ENCODE assay signal across 8 cellular contexts in the genomic region with DNA sequence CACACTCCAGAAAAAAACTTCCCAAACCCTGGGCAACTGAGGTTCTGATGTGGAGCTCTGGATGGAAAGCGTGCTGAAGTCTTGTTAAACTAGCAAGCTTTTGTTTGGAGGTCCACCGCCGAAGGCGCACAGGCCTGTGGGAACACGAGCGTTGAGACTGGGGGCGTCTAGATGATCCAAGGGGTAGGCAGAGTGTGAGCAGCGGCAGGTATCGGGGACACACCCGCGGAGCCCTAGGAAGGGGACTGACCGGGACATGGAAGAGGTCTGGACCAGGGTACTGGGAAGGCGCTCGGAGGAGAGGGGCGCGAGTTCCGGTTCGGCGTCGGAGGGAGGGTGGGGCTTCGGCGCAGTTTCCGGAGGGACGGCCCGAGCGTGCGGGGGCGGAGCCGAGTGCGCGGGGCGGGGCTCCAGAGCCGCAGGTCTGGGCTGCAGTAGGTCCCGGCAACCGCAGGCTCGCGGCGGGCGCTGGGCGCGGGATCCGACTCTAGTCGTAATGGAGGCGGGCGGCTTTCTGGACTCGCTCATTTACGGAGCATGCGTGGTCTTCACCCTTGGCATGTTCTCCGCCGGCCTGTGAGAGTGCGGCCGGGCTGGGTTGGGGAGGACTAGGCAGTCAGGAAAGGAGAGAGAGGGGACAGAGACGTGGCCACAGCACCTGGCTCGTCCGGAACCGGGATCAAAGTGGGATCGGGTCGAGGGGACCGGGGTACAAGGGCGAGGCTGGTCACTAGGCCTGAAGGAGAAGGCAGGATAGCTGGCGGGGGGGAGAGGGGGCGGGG. TPM values are rescaled to one million over a fixed set of nuclear protein-coding genes. Genes with fewer than 3 reads are reported as not detected.
DNase-seq lines count a peak whose midpoint lies in the region; ATAC-seq and TF ChIP-seq lines count a peak whose summit lies in the region.

A gene with protein sequence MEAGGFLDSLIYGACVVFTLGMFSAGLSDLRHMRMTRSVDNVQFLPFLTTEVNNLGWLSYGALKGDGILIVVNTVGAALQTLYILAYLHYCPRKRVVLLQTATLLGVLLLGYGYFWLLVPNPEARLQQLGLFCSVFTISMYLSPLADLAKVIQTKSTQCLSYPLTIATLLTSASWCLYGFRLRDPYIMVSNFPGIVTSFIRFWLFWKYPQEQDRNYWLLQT (plus strand): TSS at position 437 of the 782 bp plus-strand sequence. CDS start 60 bp downstream, at position 497.

- DNase-seq in DMS53 treated with DMSO at 0.1 percent for 48 hours (lab: John Stamatoyannopoulos, UW; ENCODE audit: unreplicated experiment) (peak; percentile 89), Peyer's patch (peak; percentile 89 to 97 (median 97)), myocyte (ENCODE audit: low read depth) (peak; percentile 95)
- peak; percentile 88 for DNase-seq in activated T-cell treated with anti-CD3 and anti-CD28 coated beads, Interleukin-2, amount 50 U/mL, for 4 hours
- DNase-seq in stimulated activated CD8-positive, alpha-beta memory T cell treated with anti-CD3 and anti-CD28 coated beads, Interleukin-7, amount 100 ng/mL, for 4 hours (ENCODE audit: low read depth in 2 of 2): peak; percentile 74 to 90

- ATAC-seq in GM21786 (IDR thresholded peaks at IDR 0.05; ENCODE audit: unreplicated experiment) (peak; percentile 63), esophagus mucosa (peak; percentile 86)
- ATAC-seq in activated T-cell treated with anti-CD3 and anti-CD28 coated beads, Interleukin-2, amount 50 U/mL, for 4 hours: peak; percentile 84 to 85

- H3K27ac ChIP-seq in KOPT-K1 (ENCODE audit: low read depth, low read length, poor library complexity, severe bottlenecking) (peak within 1 kb of the TSS; percentile 93), Peyer's patch (peak within 1 kb of the TSS; percentile 92 to 98 (median 98))

- peaks cover 8% of the 10 kb centered on the region for H3K36me3 Mint-ChIP-seq in activated T-cell treated with anti-CD3 and anti-CD28 coated beads, Interleukin-2, amount 50 U/mL, for 4 hours (ENCODE audit: insufficient read depth)

- TF ChIP-seq CTCF in Peyer's patch (IDR thresholded peaks at IDR 0.05): peak in 5 of 6 experiments; percentile 23 to 70 (median 68)

- H3K9me3 Mint-ChIP-seq in activated T-cell treated with anti-CD3 and anti-CD28 coated beads, Interleukin-2, amount 50 U/mL, for 4 hours: no peaks in the 10 kb centered on the region

- H3K4me3 ChIP-seq in Peyer's patch: peak within 1 kb of the TSS; percentile 63 to 87 (median 73)

- H3K36me3 ChIP-seq in KOPT-K1 (ENCODE audit: insufficient read depth, low read length) (no peaks in the 10 kb centered on the region), Peyer's patch (peaks cover 0 to 38% (median 0%) of the 10 kb centered on the region in 3 donors)

- peak; percentile 94 to 99 for TF ChIP-seq POLR2A in Peyer's patch (IDR thresholded peaks at IDR 0.05)

- H3K4me1 Mint-ChIP-seq in activated T-cell treated with anti-CD3 and anti-CD28 coated beads, Interleukin-2, amount 50 U/mL, for 4 hours (ENCODE audit: low read depth): peaks cover 45% of the 10 kb centered on the region

- H3K4me1 ChIP-seq in Peyer's patch: peaks cover 0 to 53% (median 13%) of the 10 kb centered on the region in 4 donors

- no peaks in the 10 kb centered on the region for H3K9me3 ChIP-seq in KOPT-K1 (ENCODE audit: insufficient read depth, low read length, poor library complexity, severe bottlenecking)
- H3K9me3 ChIP-seq in Peyer's patch: no peaks in the 10 kb centered on the region

- peak within 1 kb of the TSS; percentile 98 for H3K4me3 Mint-ChIP-seq in activated T-cell treated with anti-CD3 and anti-CD28 coated beads, Interleukin-2, amount 50 U/mL, for 4 hours

- no peaks in the 10 kb centered on the region for H3K27me3 Mint-ChIP-seq in activated T-cell treated with anti-CD3 and anti-CD28 coated beads, Interleukin-2, amount 50 U/mL, for 4 hours (ENCODE audit: low read depth)

- H3K27me3 ChIP-seq in Peyer's patch: no peaks in the 10 kb centered on the region

RNA-seq across cellular contexts. Expression of the gene that starts here (rescaled TPM):
- total RNA-seq in Peyer's patch (10 to 100 TPM; 42.5 to 83.3 (median 46.7) TPM), esophagus mucosa (42.9 TPM), myocyte (12.2 and 13.4 TPM in 2 replicates)
- 10 to 100 TPM; 29.1 to 36.0 (median 33.5) TPM for total RNA-seq in activated T-cell treated with anti-CD3 and anti-CD28 coated beads, Interleukin-2, amount 50 U/mL, for 4 hours
- polyA plus RNA-seq in myocyte (2012): 33.5 TPM

Comparison
In these comparisons a context has a peak if more than half of its experiments do, and no peak if none do; other contexts are left out.
1. Peak in every context shown above with its lines: DNase-seq, ATAC-seq, H3K4me3 ChIP-seq and H3K27ac ChIP-seq.